Comparison of ENCODE assay signal across 8 cellular contexts in genomic region chr16:67481561-67482259, GRCh38. TPM values are rescaled to one million over a fixed set of nuclear protein-coding genes. Genes with fewer than 3 reads are reported as not detected.
DNase-seq lines count a peak whose midpoint lies in the region; ATAC-seq and TF ChIP-seq lines count a peak whose summit lies in the region.

No MANE protein-coding gene starts in this region.

- TF ChIP-seq CTCF in Calu3 (IDR thresholded peaks at IDR 0.05; ENCODE audit: unreplicated experiment) (no peak), SU-DHL-6 (IDR thresholded peaks at IDR 0.05; ENCODE audit: insufficient read depth, low read length, poor library complexity, severe bottlenecking) (no peak), liver (IDR thresholded peaks at IDR 0.05; ENCODE audit: low read depth, low read length, missing input control) (no peak)

- intact Hi-C loops in Calu3 (cut with micrococcal nuclease; ENCODE audit: unreplicated experiment): no loop called here
- intact Hi-C loops in posterior vena cava (cut with DNase I): no loop called here

- peak overlapping the region; percentile 69 for H3K4me2 ChIP-seq in SU-DHL-6 (ENCODE audit: low read depth, low read length, poor library complexity, severe bottlenecking)

- peaks cover 29% of the 10 kb centered on the region for H3K36me3 Mint-ChIP-seq in Calu3 (ENCODE audit: insufficient read depth, unreplicated experiment)

- WGBS in liver: 32% methylated on average over 17 of the region's 17 CpGs

- CTCF ChIA-PET in Calu3 (lab: Charles Lee): interaction anchor here (0.9 to 2.4 kb wide), 8 partner anchors 10 to 178 kb away, joined by 3 to 26 read pairs (median 8); partner anchors contain the start of gene ACD

- H3K36me3 ChIP-seq in SU-DHL-6 (ENCODE audit: low read length) (no peaks in the 10 kb centered on the region), liver (ENCODE audit: control insufficient read depth in 4 of 4, insufficient read depth in 3 of 4, low read depth in 1 of 4, low read length in 3 of 4) (peaks cover 0 to 7% (median 1%) of the 10 kb centered on the region in 4 donors)

- ATAC-seq in HG02852 (IDR thresholded peaks at IDR 0.05; ENCODE audit: unreplicated experiment): peak; percentile 9
- no peak for ATAC-seq in GM18870 (IDR thresholded peaks at IDR 0.05; ENCODE audit: unreplicated experiment)

- no peak for TF ChIP-seq RAD21 in liver (IDR thresholded peaks at IDR 0.05)

- H3K9ac ChIP-seq in SU-DHL-6 (ENCODE audit: low read length) (peak overlapping the region; percentile 84), liver (ENCODE audit: low read depth in 1 of 2, low read length in 2 of 2) (peak overlapping the region; percentile 81 to 82)

- H3K4me3 Mint-ChIP-seq in Calu3 (ENCODE audit: low read depth, unreplicated experiment): peak overlapping the region; percentile 100

- 0 out of 2 replicates have a peak, but pooled peaks cover 6% of the 10 kb centered on the region for H3F3A ChIP-seq in SU-DHL-6 (ENCODE audit: insufficient read depth)

- H2AFZ ChIP-seq in SU-DHL-6 (ENCODE audit: low read depth, low read length, severe bottlenecking): peak overlapping the region; percentile 8

- H3K4me3 ChIP-seq in SU-DHL-6 (ENCODE audit: insufficient read depth, low read length, poor library complexity, severe bottlenecking): peak overlapping the region; percentile 69
- peak overlapping the region; percentile 47 to 62 (median 61) for H3K4me3 ChIP-seq in liver (ENCODE audit: low read depth in 1 of 3, low read length in 3 of 3)

- H3K9me2 ChIP-seq in SU-DHL-6 (replicated peaks; ENCODE audit: insufficient read depth, low read length): no peaks in the 10 kb centered on the region

- peaks cover 62% of the 10 kb centered on the region for H3K79me2 ChIP-seq in SU-DHL-6 (ENCODE audit: insufficient read depth, low read length)

- no peaks in the 10 kb centered on the region for H4K20me1 ChIP-seq in SU-DHL-6 (ENCODE audit: low read depth, low read length)

- peaks cover 10 to 53% (median 44%) of the 10 kb centered on the region in 4 donors for H3K4me1 ChIP-seq in liver (ENCODE audit: control insufficient read depth in 4 of 4, insufficient read depth in 4 of 4, low read length in 3 of 4)

- H3K27ac ChIP-seq in SU-DHL-6 (ENCODE audit: low read depth, low read length): peak overlapping the region; percentile 81
- peak overlapping the region; percentile 86 for H3K27ac ChIP-seq in caudate nucleus (ENCODE audit: low read depth, low read length)
- H3K27ac ChIP-seq in liver (ENCODE audit: low read depth in 1 of 2, low read length in 2 of 2): peak overlapping the region; percentile 66 to 77

- no peaks in the 10 kb centered on the region for H3K9me3 Mint-ChIP-seq in Calu3 (ENCODE audit: low read depth, unreplicated experiment)

- H3K27me3 Mint-ChIP-seq in Calu3 (ENCODE audit: unreplicated experiment): no peaks in the 10 kb centered on the region

- DNase-seq in Calu3 (peak; percentile 21), caudate nucleus (lab: John Stamatoyannopoulos, UW) (peak in 7 of 61 donors; percentile 5 to 63 (median 41)), posterior vena cava (ENCODE audit: low spot score) (no peak)
- DNase-seq in stimulated activated CD8-positive, alpha-beta memory T cell treated with anti-CD3 and anti-CD28 coated beads, Interleukin-4, amount 100 ng/mL, for 24 hours (ENCODE audit: low read depth): peak; percentile 26

- H3K9me3 ChIP-seq in SU-DHL-6 (ENCODE audit: insufficient read depth, low read length) (no peaks in the 10 kb centered on the region), liver (ENCODE audit: control insufficient read depth in 4 of 4, low read length in 3 of 4) (no peaks in the 10 kb centered on the region)

- H3K27ac Mint-ChIP-seq in Calu3 (ENCODE audit: unreplicated experiment): peak overlapping the region; percentile 99

- no peaks in the 10 kb centered on the region for H3K27me3 ChIP-seq in SU-DHL-6 (ENCODE audit: low read length)
- no peaks in the 10 kb centered on the region for H3K27me3 ChIP-seq in liver (ENCODE audit: control insufficient read depth in 4 of 4, insufficient read depth in 4 of 4, low read length in 3 of 4)

- H3K4me1 Mint-ChIP-seq in Calu3 (ENCODE audit: low read depth, unreplicated experiment): peaks cover 10% of the 10 kb centered on the region

- BruUV-seq in Calu3 (replicated peaks; lab: Mats Ljungman, UMichigan): TSS peak; percentile 68

TF ChIP-seq in liver, 16 proteins besides CTCF, POLR2A, EP300 and RAD21:
- TF ChIP-seq ZBTB33 (IDR thresholded peaks at IDR 0.05): no peak
- TF ChIP-seq SP1 (IDR thresholded peaks at IDR 0.05): no peak
- TF ChIP-seq NR2F2 (IDR thresholded peaks at IDR 0.05): peak; percentile 73
- TF ChIP-seq YY1 (IDR thresholded peaks at IDR 0.05): no peak
- no peak for TF ChIP-seq EGR1 (IDR thresholded peaks at IDR 0.05; ENCODE audit: low read depth in 2 of 2)
- TF ChIP-seq MAX (IDR thresholded peaks at IDR 0.05): no peak
- TF ChIP-seq JUND (IDR thresholded peaks at IDR 0.05): no peak
- no peak for TF ChIP-seq ATF3 (IDR thresholded peaks at IDR 0.05)
- TF ChIP-seq GABPA (IDR thresholded peaks at IDR 0.05 in 1 of 2, conservative IDR thresholded peaks at IDR 0.05 in 1 of 2): no peak
- no peak for TF ChIP-seq FOXA2 (IDR thresholded peaks at IDR 0.05)
- TF ChIP-seq FOXA1 (IDR thresholded peaks at IDR 0.05): no peak
- no peak for TF ChIP-seq REST (IDR thresholded peaks at IDR 0.05)
- no peak for TF ChIP-seq TAF1 (conservative IDR thresholded peaks at IDR 0.05)
- TF ChIP-seq HNF4G (IDR thresholded peaks at IDR 0.05): no peak
- no peak for TF ChIP-seq RXRA (IDR thresholded peaks at IDR 0.05)
- peak in 1 of 2 donors; percentile 26 for TF ChIP-seq HNF4A (conservative IDR thresholded peaks at IDR 0.05)

RNA-seq across cellular contexts. Expression of gene ATP6V0D1, which starts 0.8 kb away (rescaled TPM):
- 85.3 and 91.0 TPM in 2 replicates for total RNA-seq in Calu3 (2022)
- 10 to 100 TPM; 73.2 to 80.2 TPM for total RNA-seq in liver
- 10 to 100 TPM; 47.6 to 59.9 TPM for polyA plus RNA-seq in liver
- total RNA-seq in posterior vena cava: 10 to 100 TPM; 56.7 to 73.4 TPM

RNA-seq across cellular contexts. Expression of gene AGRP, which starts 1.6 kb away (rescaled TPM):
- total RNA-seq in Calu3 (2022): not detected in 2 replicates
- not detected for total RNA-seq in liver
- polyA plus RNA-seq in liver: under 1 TPM; 0.18 to 0.50 TPM
- not detected for total RNA-seq in posterior vena cava

RNA-seq across cellular contexts. Expression of gene RIPOR1, which starts 46.9 kb away (rescaled TPM):
- total RNA-seq in Calu3 (2022) (59.0 and 71.6 TPM in 2 replicates), liver (10 to 100 TPM; 16.8 to 25.2 TPM), posterior vena cava (100 to 1,000 TPM in 1 of 2 donors, 10 to 100 TPM in 1; 92.5 to 123 TPM)
- 10 to 100 TPM in 1 of 2 donors, 1 to 10 TPM in 1; 7.6 to 13.8 TPM for polyA plus RNA-seq in liver

RNA-seq across cellular contexts. Expression of gene HSD11B2, which starts 50.8 kb away (rescaled TPM):
- total RNA-seq in Calu3 (2022): 10.2 and 10.8 TPM in 2 replicates
- total RNA-seq in liver: 1 to 10 TPM in 1 of 2 donors, under 1 TPM in 1; 0.51 to 6.7 TPM
- 1 to 10 TPM; 1.8 to 2.7 TPM for polyA plus RNA-seq in liver
- total RNA-seq in posterior vena cava: 1 to 10 TPM in 1 of 2 donors, under 1 TPM in 1; 0.43 to 3.2 TPM
